ENCODE assay signal across 9 cellular contexts in genomic region chr11:13260196-13260962, GRCh38. TPM values are rescaled to one million over a fixed set of nuclear protein-coding genes. Genes with fewer than 3 reads are reported as not detected.
A peak's percentile ranks its signal among the peaks of the same experiment; 100 is the strongest.
DNase-seq lines count a peak whose midpoint lies in the region; ATAC-seq and TF ChIP-seq lines count a peak whose summit lies in the region.
"Had no signal": no experiment of that assay in that cellular context is flagged by ENCODE, and none has a peak within 500 bp of the region (broad histone marks: within the 10 kb centered on the region; RNA-seq: fewer than 3 reads in every experiment).

No MANE protein-coding gene starts in this region.

- TF ChIP-seq POLR2A in heart left ventricle (IDR thresholded peaks at IDR 0.05) (no peak), breast epithelium (IDR thresholded peaks at IDR 0.05) (no peak), uterus (IDR thresholded peaks at IDR 0.05) (no peak)

- H3K4me3 ChIP-seq in heart left ventricle (no peak overlapping the region), breast epithelium (no peak overlapping the region), muscle layer of duodenum (ENCODE audit: low read depth in 1 of 2, low read length in 2 of 2) (peak overlapping the region in 1 of 2 donors; percentile 11), uterus (no peak overlapping the region)

- 73 to 83% (median 79%) methylated on average over 7 of the region's 7 CpGs for WGBS in heart left ventricle, 4 donors

- H3K4me1 ChIP-seq in heart left ventricle (peaks cover 0 to 34% (median 20%) of the 10 kb centered on the region in 12 donors), breast epithelium (peaks cover 13 to 26% of the 10 kb centered on the region in 2 donors), muscle layer of duodenum (ENCODE audit: control insufficient read depth in 1 of 2, insufficient read depth in 2 of 2, low read length in 2 of 2) (peaks cover 12 to 28% of the 10 kb centered on the region in 2 donors), uterus (peaks cover 0 to 8% of the 10 kb centered on the region in 2 donors)

- no peak for TF ChIP-seq CTCF in heart left ventricle (IDR thresholded peaks at IDR 0.05)
- TF ChIP-seq CTCF in breast epithelium (IDR thresholded peaks at IDR 0.05) = no peak
- no peak for TF ChIP-seq CTCF in uterus (IDR thresholded peaks at IDR 0.05)

- DNase-seq in heart left ventricle (no peak), cardiac septum (ENCODE audit: low spot score) (no peak), breast epithelium (ENCODE audit: low spot score in 2 of 2) (peak in 1 of 2 donors; percentile 48), uterus (no peak), mesenteric fat pad (ENCODE audit: low spot score) (no peak), head of caudate nucleus (no peak)
- DNase-seq in activated CD8-positive, alpha-beta memory T cell treated with anti-CD3 and anti-CD28 coated beads, Interleukin-2, amount 50 U/mL, for 4 hours = no peak
- DNase-seq: NCI-H748 treated with DMSO at 0.1 percent for 48 hours had no signal

- no peak for ATAC-seq in heart left ventricle

- H3K27ac ChIP-seq in heart left ventricle (peak overlapping the region in 11 of 12 donors; percentile 33 to 94 (median 76)), breast epithelium (peak overlapping the region; percentile 88 to 91), muscle layer of duodenum (ENCODE audit: low read length) (peak overlapping the region; percentile 67), uterus (peak overlapping the region; percentile 79 to 82)

- H3K27me3 ChIP-seq in heart left ventricle (no peaks in the 10 kb centered on the region), breast epithelium (no peaks in the 10 kb centered on the region), muscle layer of duodenum (ENCODE audit: low read depth, low read length) (no peaks in the 10 kb centered on the region), uterus (no peaks in the 10 kb centered on the region)

- intact Hi-C loops in heart left ventricle (cut with DNase I) (no loop called here), cardiac septum (cut with DNase I) (loop anchor here (5.0 kb wide), 1 partner anchor 53 kb away; no protein-coding TSS in a partner anchor), breast epithelium (cut with DNase I; ENCODE audit: low total_unique reads) (no loop called here), uterus (cut with DNase I; ENCODE audit: low total_unique reads) (no loop called here), head of caudate nucleus (cut with DNase I) (no loop called here)

- H3K9me3 ChIP-seq in heart left ventricle (no peaks in the 10 kb centered on the region), breast epithelium (no peaks in the 10 kb centered on the region), muscle layer of duodenum (ENCODE audit: control insufficient read depth in 1 of 2, low read length in 2 of 2) (no peaks in the 10 kb centered on the region), uterus (no peaks in the 10 kb centered on the region)

- no peaks in the 10 kb centered on the region for H3K36me3 ChIP-seq in heart left ventricle
- H3K36me3 ChIP-seq in breast epithelium = no peaks in the 10 kb centered on the region
- H3K36me3 ChIP-seq in muscle layer of duodenum (ENCODE audit: control insufficient read depth in 1 of 2, insufficient read depth in 2 of 2, low read length in 2 of 2) = no peaks in the 10 kb centered on the region
- no peaks in the 10 kb centered on the region for H3K36me3 ChIP-seq in uterus

RNA-seq across cellular contexts. Expression of gene BMAL1, which starts 17.2 kb away (rescaled TPM):
- total RNA-seq in heart left ventricle (10 to 100 TPM in 5 of 9 donors, 1 to 10 TPM in 4; 5.7 to 18.2 (median 11.7) TPM), cardiac septum (11.6 TPM), breast epithelium (10 to 100 TPM; 42.0 to 57.5 (median 48.8) TPM), uterus (100 to 1,000 TPM in 1 of 4 donors, 10 to 100 TPM in 3; 15.8 to 125 (median 24.4) TPM), mesenteric fat pad (43.6 TPM)
- polyA plus RNA-seq in heart left ventricle = 10 to 100 TPM in 1 of 2 donors, 1 to 10 TPM in 1; 7.4 to 14.7 TPM
